ENCODE assay signal across 18 cellular contexts in genomic region chrX:77740376-77740905, GRCh38. TPM values are rescaled to one million over a fixed set of nuclear protein-coding genes. Genes with fewer than 3 reads are reported as not detected.
A peak's percentile ranks its signal among the peaks of the same experiment; 100 is the strongest.
DNase-seq lines count a peak whose midpoint lies in the region; ATAC-seq and TF ChIP-seq lines count a peak whose summit lies in the region.
"Had no signal": no experiment of that assay in that cellular context is flagged by ENCODE, and none has a peak within 500 bp of the region (broad histone marks: within the 10 kb centered on the region; RNA-seq: fewer than 3 reads in every experiment).

No MANE protein-coding gene starts in this region.

- intact Hi-C loops in natural killer cell (cut with micrococcal nuclease) = no loop called here

- H3K14ac ChIP-seq in neuronal stem cell (ENCODE audit: low read length) = no peak overlapping the region

- H3K36me3 ChIP-seq in HAP-1 (replicated peaks) (no peaks in the 10 kb centered on the region), neuronal stem cell (replicated peaks in 1 of 2; ENCODE audit: control insufficient read depth in 2 of 2, insufficient read depth in 2 of 2, low read length in 2 of 2) (no peaks in the 10 kb centered on the region)
- H3K36me3 ChIP-seq: colonic mucosa, esophagus squamous epithelium, right atrium auricular region, SJSA1, upper lobe of left lung had no signal

- POLR2A ChIA-PET in activated naive CD8-positive, alpha-beta T cell treated with anti-CD3 and anti-CD28 coated beads, Interleukin-2, amount 10 ng/mL, durations not matched to agents 7 days and 5 days (lab: Charles Lee) = no interaction called here

- H3K9ac ChIP-seq in neuronal stem cell (ENCODE audit: low read depth, low read length, poor library complexity) = no peak overlapping the region

- H3K9me3 ChIP-seq in HAP-1 (no peaks in the 10 kb centered on the region), neuronal stem cell (replicated peaks in 1 of 2; ENCODE audit: control insufficient read depth in 2 of 2, insufficient read depth in 1 of 2, low read depth in 1 of 2, low read length in 2 of 2) (peaks cover 0 to 6% of the 10 kb centered on the region in 2 donors)
- H3K9me3 ChIP-seq: colonic mucosa, esophagus squamous epithelium, right atrium auricular region, SJSA1, upper lobe of left lung had no signal

- WGBS in neuronal stem cell (ENCODE audit: extremely low coverage in 2 of 2, insufficient read length in 2 of 2, insufficient replicate concordance in 1 of 2), 2 donors = no CpG with 5 or more reads among the region's 3 CpGs

- H2BK12ac ChIP-seq in neuronal stem cell (ENCODE audit: low read length) = no peak overlapping the region

- H3K4ac ChIP-seq in neuronal stem cell (ENCODE audit: low read length) = no peak overlapping the region

- peak; percentile 8 for DNase-seq in NCI-H82 (lab: John Stamatoyannopoulos, UW)
- DNase-seq in NCI-H82 treated with DMSO at 0.1 percent for 48 hours (lab: John Stamatoyannopoulos, UW; ENCODE audit: unreplicated experiment) = no peak
- DNase-seq in HAP-1 (ENCODE audit: low spot score in 2 of 2) = peak; percentile 24 to 30
- no peak for DNase-seq in activated naive CD8-positive, alpha-beta T cell treated with anti-CD3 and anti-CD28 coated beads, Interleukin-2, amount 10 ng/mL, durations not matched to agents 7 days and 5 days
- no peak for DNase-seq in natural killer cell
- DNase-seq in activated effector memory CD4-positive, alpha-beta T cell treated with anti-CD3 and anti-CD28 coated beads, Interleukin-2, amount 50 U/mL, for 16 hours = no peak
- no peak for DNase-seq in neuronal stem cell (ENCODE audit: low spot score)
- DNase-seq: 8988T; activated CD8-positive, alpha-beta memory T cell treated with anti-CD3 and anti-CD28 coated beads, Interleukin-2, amount 50 U/mL, for 48 hours; colonic mucosa; esophagus squamous epithelium; hippocampal formation; left colon; NCI-H2171; upper lobe of left lung had no signal

- H3K4me3 Mint-ChIP-seq in activated naive CD8-positive, alpha-beta T cell treated with anti-CD3 and anti-CD28 coated beads, Interleukin-2, amount 10 ng/mL, durations not matched to agents 7 days and 5 days = peak overlapping the region; percentile 16
- H3K4me3 Mint-ChIP-seq in natural killer cell = no peak overlapping the region

- H3K27me3 Mint-ChIP-seq in activated naive CD8-positive, alpha-beta T cell treated with anti-CD3 and anti-CD28 coated beads, Interleukin-2, amount 10 ng/mL, durations not matched to agents 7 days and 5 days = no peaks in the 10 kb centered on the region
- no peaks in the 10 kb centered on the region for H3K27me3 Mint-ChIP-seq in natural killer cell (ENCODE audit: low read depth in 2 of 2)

- H2BK5ac ChIP-seq in neuronal stem cell (ENCODE audit: low read length) = no peak overlapping the region

- H2BK15ac ChIP-seq in neuronal stem cell (ENCODE audit: low read length) = no peak overlapping the region

- no peak overlapping the region for H3K27ac ChIP-seq in neuronal stem cell (replicated peaks; ENCODE audit: low read length)
- H3K27ac ChIP-seq: colonic mucosa, right atrium auricular region, SJSA1, upper lobe of left lung had no signal

- H3K4me1 ChIP-seq in HAP-1 = peaks cover 11% of the 10 kb centered on the region
- peaks cover 0 to 12% of the 10 kb centered on the region in 2 donors for H3K4me1 ChIP-seq in neuronal stem cell (ENCODE audit: control insufficient read depth in 2 of 2, insufficient read depth in 1 of 2, low read depth in 1 of 2, low read length in 2 of 2)
- H3K4me1 ChIP-seq: colonic mucosa, SJSA1 had no signal

- no peak overlapping the region for H3K4me2 ChIP-seq in neuronal stem cell (ENCODE audit: insufficient read depth, low read length, poor library complexity, severe bottlenecking)

- H4K8ac ChIP-seq in neuronal stem cell (ENCODE audit: low read depth, low read length) = no peak overlapping the region

- H4K91ac ChIP-seq in neuronal stem cell (ENCODE audit: low read depth, low read length, poor library complexity) = no peak overlapping the region

- peaks cover 24% of the 10 kb centered on the region for H3K4me1 Mint-ChIP-seq in activated naive CD8-positive, alpha-beta T cell treated with anti-CD3 and anti-CD28 coated beads, Interleukin-2, amount 10 ng/mL, durations not matched to agents 7 days and 5 days
- H3K4me1 Mint-ChIP-seq in natural killer cell = peaks cover 41 to 48% of the 10 kb centered on the region in 2 donors

- peak overlapping the region; percentile 56 for H3K27ac Mint-ChIP-seq in activated naive CD8-positive, alpha-beta T cell treated with anti-CD3 and anti-CD28 coated beads, Interleukin-2, amount 10 ng/mL, durations not matched to agents 7 days and 5 days
- H3K27ac Mint-ChIP-seq in natural killer cell = peak overlapping the region; percentile 82 to 84

- ATAC-seq in activated naive CD8-positive, alpha-beta T cell treated with anti-CD3 and anti-CD28 coated beads, Interleukin-2, amount 10 ng/mL, durations not matched to agents 7 days and 5 days (ENCODE audit: low read depth) = no peak
- peak in 1 of 3 donors; percentile 48 for ATAC-seq in natural killer cell
- ATAC-seq in GM21390 (IDR thresholded peaks at IDR 0.05; ENCODE audit: unreplicated experiment) = no peak
- ATAC-seq: left colon had no signal

- in situ Hi-C loops in HAP-1 (cut with MboI; ENCODE audit: low sequenced_read_pairs) = no loop called here

- no peaks in the 10 kb centered on the region for H3K27me3 ChIP-seq in HAP-1 (ENCODE audit: low read depth)
- no peaks in the 10 kb centered on the region for H3K27me3 ChIP-seq in neuronal stem cell (ENCODE audit: control insufficient read depth in 3 of 3, insufficient read depth in 3 of 3, low read depth in 1 of 3, low read length in 3 of 3)
- H3K27me3 ChIP-seq: colonic mucosa, esophagus squamous epithelium, right atrium auricular region, SJSA1, upper lobe of left lung had no signal

- H2BK120ac ChIP-seq in neuronal stem cell (ENCODE audit: low read depth, low read length) = no peak overlapping the region

- no peak overlapping the region for H2AK5ac ChIP-seq in neuronal stem cell (ENCODE audit: low read depth, low read length)

- no peak overlapping the region for H3K18ac ChIP-seq in neuronal stem cell (ENCODE audit: low read length)

- H3K23ac ChIP-seq in neuronal stem cell (ENCODE audit: low read depth, low read length, poor library complexity) = no peak overlapping the region

- H3K9me3 Mint-ChIP-seq in activated naive CD8-positive, alpha-beta T cell treated with anti-CD3 and anti-CD28 coated beads, Interleukin-2, amount 10 ng/mL, durations not matched to agents 7 days and 5 days = peaks cover 3% of the 10 kb centered on the region
- H3K9me3 Mint-ChIP-seq in natural killer cell = no peaks in the 10 kb centered on the region

- TF ChIP-seq CTCF in natural killer cell (IDR thresholded peaks at IDR 0.05) = no peak

- H3K79me1 ChIP-seq in neuronal stem cell (ENCODE audit: low read depth, low read length) = peaks cover 7% of the 10 kb centered on the region

- H2AFZ ChIP-seq in neuronal stem cell (ENCODE audit: low read length) = no peak overlapping the region

- H3K4me3 ChIP-seq in HAP-1 (no peak overlapping the region), neuronal stem cell (ENCODE audit: low read length in 2 of 2) (no peak overlapping the region)
- H3K4me3 ChIP-seq: colonic mucosa, esophagus squamous epithelium, right atrium auricular region, SJSA1, upper lobe of left lung had no signal

- H3K36me3 Mint-ChIP-seq in activated naive CD8-positive, alpha-beta T cell treated with anti-CD3 and anti-CD28 coated beads, Interleukin-2, amount 10 ng/mL, durations not matched to agents 7 days and 5 days = peaks cover 7% of the 10 kb centered on the region
- H3K36me3 Mint-ChIP-seq in natural killer cell = no peaks in the 10 kb centered on the region

RNA-seq across cellular contexts. Expression of gene ATRX, which starts 45.6 kb away (rescaled TPM):
- total RNA-seq in activated naive CD8-positive, alpha-beta T cell treated with anti-CD3 and anti-CD28 coated beads, Interleukin-2, amount 10 ng/mL, durations not matched to agents 7 days and 5 days = 10 to 100 TPM; 86.7 to 96.1 TPM
- 100 to 1,000 TPM; 136 to 162 (median 159) TPM for total RNA-seq in natural killer cell
- 52.2 TPM for polyA plus RNA-seq in neuronal stem cell (2013, experiment 1 of 2)
- polyA plus RNA-seq in neuronal stem cell (2013, experiment 2 of 2) = 50.6 TPM

Comparison
In these comparisons a context has a peak if more than half of its experiments do, and no peak if none do; other contexts are left out.
1. DNase-seq: peak in NCI-H82 (single experiment) and HAP-1 (2 of 2); none in NCI-H82 treated with DMSO at 0.1 percent for 48 hours (single experiment), activated naive CD8-positive, alpha-beta T cell treated with anti-CD3 and anti-CD28 coated beads, Interleukin-2, amount 10 ng/mL, durations not matched to agents 7 days and 5 days (single experiment), natural killer cell (single experiment), activated effector memory CD4-positive, alpha-beta T cell treated with anti-CD3 and anti-CD28 coated beads, Interleukin-2, amount 50 U/mL, for 16 hours (single experiment) and neuronal stem cell (single experiment).